ENCODE assay signal across 1 cellular context in the genomic region with DNA sequence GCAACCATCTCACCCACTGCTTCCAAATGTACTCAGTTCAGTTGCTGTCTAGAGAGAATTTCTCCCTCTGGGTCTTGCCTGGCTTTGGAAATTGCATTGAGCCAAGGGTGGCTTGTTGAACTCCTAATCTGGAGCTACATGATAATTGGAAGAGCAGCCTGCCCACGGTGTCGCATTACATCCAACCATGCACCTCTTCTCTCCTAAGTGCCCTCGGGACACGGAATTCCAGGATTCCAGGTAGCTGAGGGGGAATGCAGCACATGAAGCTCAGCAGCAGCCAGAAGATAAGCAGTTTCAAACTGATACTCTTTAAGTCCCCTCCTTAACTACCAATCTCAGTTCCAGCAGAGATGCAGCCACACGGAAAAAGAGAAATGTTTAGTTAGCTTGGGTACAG.
TF ChIP-seq lines count a peak whose summit lies in the region.

No MANE protein-coding gene starts in this region.

TF ChIP-seq in H1, 55 proteins besides CTCF, POLR2A, EP300 and RAD21 (continued from another document):
- TF ChIP-seq, protein P1, sequence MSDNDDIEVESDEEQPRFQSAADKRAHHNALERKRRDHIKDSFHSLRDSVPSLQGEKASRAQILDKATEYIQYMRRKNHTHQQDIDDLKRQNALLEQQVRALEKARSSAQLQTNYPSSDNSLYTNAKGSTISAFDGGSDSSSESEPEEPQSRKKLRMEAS (IDR thresholded peaks at IDR 0.05) = 0 out of 2 replicates have a peak, but pooled peaks have one; percentile 19
- peak; percentile 86 for TF ChIP-seq TEAD4 (IDR thresholded peaks at IDR 0.05; ENCODE audit: low read depth, low read length)
